Comparison of ENCODE assay signal across 8 cellular contexts in the genomic region with DNA sequence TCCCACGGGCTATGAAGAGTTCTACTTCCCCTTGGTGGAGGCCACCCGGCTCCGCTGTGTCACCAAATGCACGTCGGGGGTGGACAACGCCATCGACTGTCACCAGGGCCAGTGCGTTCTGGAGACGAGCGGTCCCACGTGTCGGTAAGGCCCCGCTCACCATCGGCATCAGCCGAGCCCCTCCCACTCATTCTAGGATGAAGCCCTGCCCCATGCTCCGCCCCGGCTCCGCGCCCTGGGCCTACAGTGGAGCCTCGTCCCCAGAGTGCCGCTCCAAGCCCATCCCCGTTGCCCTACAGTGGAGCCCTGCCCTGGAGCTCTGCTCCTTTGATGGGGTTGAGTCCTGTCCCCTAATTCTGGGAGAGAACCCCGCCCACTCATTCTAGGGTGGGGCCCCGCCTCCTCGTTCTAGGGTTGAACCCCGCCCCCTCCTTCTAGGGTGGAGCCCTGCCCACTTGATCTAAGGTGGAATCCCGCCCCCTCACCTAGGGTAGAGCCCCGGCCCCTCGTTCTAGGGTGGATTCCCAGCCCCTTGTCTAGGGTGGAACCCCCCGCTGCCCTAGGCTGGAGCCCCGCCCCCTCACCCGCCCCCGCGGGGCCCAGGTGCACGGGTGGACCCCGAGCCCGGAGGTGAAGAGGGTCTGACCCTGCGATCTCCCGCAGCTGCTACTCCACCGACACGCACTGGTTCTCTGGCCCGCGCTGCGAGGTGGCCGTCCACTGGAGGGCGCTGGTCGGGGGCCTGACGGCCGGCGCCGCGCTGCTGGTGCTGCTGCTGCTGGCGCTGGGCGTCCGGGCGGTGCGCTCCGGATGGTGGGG. TPM values are rescaled to one million over a fixed set of nuclear protein-coding genes. Genes with fewer than 3 reads are reported as not detected.
A peak's percentile ranks its signal among the peaks of the same experiment; 100 is the strongest.
DNase-seq lines count a peak whose midpoint lies in the region; ATAC-seq, FAIRE-seq and TF ChIP-seq lines count a peak whose summit lies in the region.

No MANE protein-coding gene starts in this region.

- H3K36me3 ChIP-seq in H1 (ENCODE audit: control insufficient read depth in 2 of 4, insufficient read depth in 4 of 4, low read length in 3 of 4) (no peaks in the 10 kb centered on the region), muscle layer of duodenum (ENCODE audit: control insufficient read depth in 1 of 2, insufficient read depth in 2 of 2, low read length in 2 of 2) (no peaks in the 10 kb centered on the region)

- peak overlapping the region; percentile 79 for H3K18ac ChIP-seq in H1 (ENCODE audit: extremely low read depth, low read length)

- peaks cover 8% of the 10 kb centered on the region for H3K4me1 Mint-ChIP-seq in activated CD4-positive, alpha-beta T cell treated with anti-CD3 and anti-CD28 coated beads, Interleukin-2, amount 10 ng/mL, durations not matched to agents 24 days and 14 days

- H3K4me2 ChIP-seq in H1 (ENCODE audit: insufficient read depth in 1 of 2, low read depth in 2 of 2, low read length in 2 of 2) = peak overlapping the region; percentile 65 to 88

- peak overlapping the region; percentile 43 for H3K56ac ChIP-seq in H1 (replicated peaks; ENCODE audit: insufficient read length, low read depth, low read length)

- peak overlapping the region; percentile 76; the same call in 1 of the 2 replicates for H4K8ac ChIP-seq in H1 (ENCODE audit: extremely low read depth, insufficient read depth, low read length)

- ATAC-seq in HG03196 (IDR thresholded peaks at IDR 0.05; ENCODE audit: unreplicated experiment) (peak; percentile 56), GM19023 (IDR thresholded peaks at IDR 0.05; ENCODE audit: unreplicated experiment) (no peak), HG03039 (IDR thresholded peaks at IDR 0.05; ENCODE audit: unreplicated experiment) (no peak)

- no peak for TF ChIP-seq POLR2A in H1 (IDR thresholded peaks at IDR 0.05; ENCODE audit: control extremely low read depth in 1 of 2, low read depth in 2 of 2, low read length in 2 of 2)

- no peaks in the 10 kb centered on the region for H3K79me2 ChIP-seq in H1 (ENCODE audit: control insufficient read depth in 1 of 2, insufficient read depth in 2 of 2, low read length in 2 of 2)

- peak; percentile 77 for DNase-seq in D721Med (ENCODE audit: insufficient read length, low spot score)
- DNase-seq in activated CD4-positive, alpha-beta T cell treated with anti-CD3 and anti-CD28 coated beads, Interleukin-2, amount 10 ng/mL, durations not matched to agents 24 days and 14 days = peak; percentile 93
- DNase-seq in H1 (ENCODE audit: low read depth in 1 of 2, low spot score in 2 of 2) = peak; percentile 97 to 100
- DNase-seq in stimulated activated CD8-positive, alpha-beta memory T cell treated with anti-CD3 and anti-CD28 coated beads, Interleukin-7, amount 100 ng/mL, for 48 hours (ENCODE audit: extremely low read depth in 1 of 2, low read depth in 1 of 2) = peak; percentile 65

- WGBS in H1 (ENCODE audit: extremely low coverage in 1 of 2, insufficient coverage in 1 of 2, insufficient read length in 1 of 2, insufficient replicate concordance in 2 of 2, low coverage in 1 of 2, low lambda C conversion rate in 2 of 2, missing lambda C conversion rate in 1 of 2), 2 experiments = 2% methylated on average over 56 of the region's 58 CpGs; no CpG with 5 or more reads in 1 of the 2 experiments

- H3K4me3 ChIP-seq in H1 (ENCODE audit: extremely low read depth in 1 of 4, insufficient read depth in 2 of 4, low read depth in 3 of 4, low read length in 4 of 4) (peak overlapping the region; percentile 36 to 79 (median 60)), muscle layer of duodenum (ENCODE audit: low read depth in 1 of 2, low read length in 2 of 2) (peak overlapping the region; percentile 52 to 62)

- peaks cover 3 to 18% (median 14%) of the 10 kb centered on the region in 4 experiments for H3K27me3 ChIP-seq in H1 (replicated peaks in 1 of 4; ENCODE audit: control insufficient read depth in 3 of 4, extremely low read depth in 1 of 4, insufficient read depth in 3 of 4, low read length in 3 of 4)
- H3K27me3 ChIP-seq in muscle layer of duodenum (ENCODE audit: low read depth, low read length) = peaks cover 42% of the 10 kb centered on the region

- H2AFZ ChIP-seq in H1 (ENCODE audit: low read length) = peak overlapping the region; percentile 64; the same call in 1 of the 2 replicates

- H2BK120ac ChIP-seq in H1 (replicated peaks; ENCODE audit: low read depth, low read length) = no peak overlapping the region

- TF ChIP-seq CTCF in D721Med (IDR thresholded peaks at IDR 0.05; ENCODE audit: insufficient read depth, missing control alignments) = peak; percentile 85
- peak in 2 of 3 experiments; percentile 96 to 98; a peak in 3 of 4 replicates for TF ChIP-seq CTCF in H1 (IDR thresholded peaks at IDR 0.05; ENCODE audit: control extremely low read depth in 1 of 3, insufficient read depth in 1 of 3, low read depth in 1 of 3, low read length in 3 of 3)

- POLR2A ChIA-PET in H1 (lab: Charles Lee; ENCODE audit: partially characterized antibody) = interaction anchor here (0.8 to 2.6 kb wide), 4 partner anchors 11 to 75 kb away, joined by 3 to 15 read pairs (median 7); a partner anchor contains a TSS

- H3K27me3 Mint-ChIP-seq in activated CD4-positive, alpha-beta T cell treated with anti-CD3 and anti-CD28 coated beads, Interleukin-2, amount 10 ng/mL, durations not matched to agents 24 days and 14 days = peaks cover 38% of the 10 kb centered on the region

- CTCF ChIA-PET in H1 (lab: Charles Lee; ENCODE audit: partially characterized antibody) = interaction anchor here (0.6 to 1.7 kb wide), 20 partner anchors 8 to 179 kb away, joined by 3 to 11 read pairs (median 4); a partner anchor contains a TSS

- H3K4me1 ChIP-seq in H1 (replicated peaks in 1 of 4; ENCODE audit: control insufficient read depth in 3 of 4, insufficient read depth in 4 of 4, low read length in 3 of 4) (peaks cover 4 to 32% (median 26%) of the 10 kb centered on the region in 4 experiments), muscle layer of duodenum (ENCODE audit: control insufficient read depth in 1 of 2, insufficient read depth in 2 of 2, low read length in 2 of 2) (peaks cover 0 to 18% of the 10 kb centered on the region in 2 donors)

- no peak overlapping the region for H2AK5ac ChIP-seq in H1 (ENCODE audit: low read depth, low read length)

- H3K9me3 Mint-ChIP-seq in activated CD4-positive, alpha-beta T cell treated with anti-CD3 and anti-CD28 coated beads, Interleukin-2, amount 10 ng/mL, durations not matched to agents 24 days and 14 days = no peaks in the 10 kb centered on the region

- peak overlapping the region; percentile 81; the same call in 1 of the 2 replicates for H2BK15ac ChIP-seq in H1 (ENCODE audit: low read length)

- intact Hi-C loops in activated CD4-positive, alpha-beta T cell treated with anti-CD3 and anti-CD28 coated beads, Interleukin-2, amount 10 ng/mL, durations not matched to agents 24 days and 14 days (cut with micrococcal nuclease) = loop anchor here (1.0 to 5.0 kb wide), 4 partner anchors 51 to 111 kb away; a partner anchor contains a TSS

- H3K14ac ChIP-seq in H1 (ENCODE audit: insufficient read length) = no peak overlapping the region

- peak; percentile 79 to 92 for TF ChIP-seq RAD21 in H1 (IDR thresholded peaks at IDR 0.05 in 1 of 2, conservative IDR thresholded peaks at IDR 0.05 in 1 of 2; ENCODE audit: low read depth in 2 of 2, low read length in 2 of 2)

- peak in 1 of 2 experiments; percentile 69; a peak in 1 of 3 replicates for TF ChIP-seq EP300 in H1 (IDR thresholded peaks at IDR 0.05; ENCODE audit: borderline replicate concordance in 1 of 2, low read depth in 2 of 2, low read length in 2 of 2)

- H3K79me1 ChIP-seq in H1 (ENCODE audit: low read depth, low read length) = no peaks in the 10 kb centered on the region

- H3K9ac ChIP-seq in H1 (replicated peaks in 1 of 4; ENCODE audit: extremely low read depth in 1 of 4, low read depth in 3 of 4, low read length in 3 of 4) = peak overlapping the region in 1 of 4 experiments; percentile 20; a peak in 2 of 7 replicates

- H3K4me3 Mint-ChIP-seq in activated CD4-positive, alpha-beta T cell treated with anti-CD3 and anti-CD28 coated beads, Interleukin-2, amount 10 ng/mL, durations not matched to agents 24 days and 14 days = peak overlapping the region; percentile 74

- H3K9me3 ChIP-seq in H1 (ENCODE audit: insufficient read depth in 2 of 2, low read depth in 1 of 2, low read length in 1 of 2) (no peaks in the 10 kb centered on the region), muscle layer of duodenum (ENCODE audit: control insufficient read depth in 1 of 2, low read length in 2 of 2) (no peaks in the 10 kb centered on the region)

- no peak overlapping the region for H3K27ac Mint-ChIP-seq in activated CD4-positive, alpha-beta T cell treated with anti-CD3 and anti-CD28 coated beads, Interleukin-2, amount 10 ng/mL, durations not matched to agents 24 days and 14 days

- peaks cover 2 to 7% of the 10 kb centered on the region in 2 experiments for H4K20me1 ChIP-seq in H1 (replicated peaks in 1 of 2; ENCODE audit: control insufficient read depth in 1 of 2, insufficient read depth in 2 of 2, low read length in 2 of 2)

- H4K91ac ChIP-seq in H1 (replicated peaks; ENCODE audit: insufficient read length, low read length) = peak overlapping the region; percentile 50

- H2BK12ac ChIP-seq in H1 (ENCODE audit: low read depth, low read length) = no peak overlapping the region

- peak overlapping the region; percentile 91; the same call in 1 of the 2 replicates for H2BK5ac ChIP-seq in H1 (ENCODE audit: low read depth, low read length)

- no peak overlapping the region for H3K27ac ChIP-seq in H1 (ENCODE audit: low read depth, low read length)
- H3K27ac ChIP-seq in muscle layer of duodenum (ENCODE audit: low read length) = no peak overlapping the region

- H4K5ac ChIP-seq in H1 (ENCODE audit: insufficient read length, low read depth, low read length) = no peak overlapping the region

- no peak for FAIRE-seq in D721Med (lab: Jason Lieb, UNC)
- FAIRE-seq in H1 (lab: Jason Lieb, UNC) = no peak

- no peak overlapping the region for H2BK20ac ChIP-seq in H1 (ENCODE audit: low read length)

- H3K23ac ChIP-seq in H1 (ENCODE audit: insufficient read length) = no peak overlapping the region

- peaks cover 9% of the 10 kb centered on the region; the same call in 1 of the 2 replicates for H3K23me2 ChIP-seq in H1 (ENCODE audit: low read depth, low read length)

- H3K36me3 Mint-ChIP-seq in activated CD4-positive, alpha-beta T cell treated with anti-CD3 and anti-CD28 coated beads, Interleukin-2, amount 10 ng/mL, durations not matched to agents 24 days and 14 days (ENCODE audit: low read depth) = no peaks in the 10 kb centered on the region

- no peak overlapping the region for H3K4ac ChIP-seq in H1 (replicated peaks; ENCODE audit: insufficient read length, low read depth, low read length)

RNA-seq across cellular contexts. Expression of a gene that starts 3.4 kb away (rescaled TPM):
- 0.76 and 1.5 TPM in 2 replicates for total RNA-seq in activated CD4-positive, alpha-beta T cell treated with anti-CD3 and anti-CD28 coated beads, Interleukin-2, amount 10 ng/mL, durations not matched to agents 24 days and 14 days
- 7.0 and 7.7 TPM in 2 replicates for total RNA-seq in H1 (2021; fragmentation: NEBNext Ultra II Directional; extraction: Animal tissue kit (Norgen Biotek cat#: 25700))
- polyA plus RNA-seq in H1 (2011; rRNA removed) = 13.5 and 16.2 TPM in 2 replicates
- polyA plus RNA-seq in H1 (2011; cell fraction: cytosol; rRNA removed) = 8.4 TPM
- polyA plus RNA-seq in H1 (2011; cell fraction: nucleus; rRNA removed) = 8.0 TPM
- 8.9 to 12.8 TPM (median 11.4 TPM) in 4 replicates for polyA plus RNA-seq in H1 (2012, experiment 1 of 2)
- 20.3 TPM for polyA plus RNA-seq in H1 (2012, experiment 2 of 2)
- polyA plus RNA-seq in H1 (2013, experiment 1 of 2) = 11.1 TPM
- polyA plus RNA-seq in H1 (2013, experiment 2 of 2) = 10.6 TPM
- polyA minus RNA-seq in H1 (2011; rRNA and poly(A)+ RNA removed) = 1.1 and 1.3 TPM in 2 replicates
- 2.6 TPM for polyA minus RNA-seq in H1 (2011; cell fraction: cytosol; rRNA and poly(A)+ RNA removed)
- polyA minus RNA-seq in H1 (2011; cell fraction: nucleus; rRNA and poly(A)+ RNA removed) = 2.5 TPM

RNA-seq across cellular contexts. Expression of a gene that starts 16.6 kb away (rescaled TPM):
- total RNA-seq in activated CD4-positive, alpha-beta T cell treated with anti-CD3 and anti-CD28 coated beads, Interleukin-2, amount 10 ng/mL, durations not matched to agents 24 days and 14 days = not detected in 2 replicates
- total RNA-seq in H1 (2021; fragmentation: NEBNext Ultra II Directional; extraction: Animal tissue kit (Norgen Biotek cat#: 25700)) = 43.9 and 44.6 TPM in 2 replicates
- polyA plus RNA-seq in H1 (2011; rRNA removed) = 15.4 and 27.2 TPM in 2 replicates
- 7.0 TPM for polyA plus RNA-seq in H1 (2011; cell fraction: cytosol; rRNA removed)
- polyA plus RNA-seq in H1 (2011; cell fraction: nucleus; rRNA removed) = 15.8 TPM
- polyA plus RNA-seq in H1 (2012, experiment 1 of 2) = 34.2 to 38.8 TPM (median 37.1 TPM) in 4 replicates
- 39.8 TPM for polyA plus RNA-seq in H1 (2012, experiment 2 of 2)
- 64.8 TPM for polyA plus RNA-seq in H1 (2013, experiment 1 of 2)
- polyA plus RNA-seq in H1 (2013, experiment 2 of 2) = 68.9 TPM
- polyA minus RNA-seq in H1 (2011; rRNA and poly(A)+ RNA removed) = 5.2 and 12.2 TPM in 2 replicates
- 13.4 TPM for polyA minus RNA-seq in H1 (2011; cell fraction: cytosol; rRNA and poly(A)+ RNA removed)
- polyA minus RNA-seq in H1 (2011; cell fraction: nucleus; rRNA and poly(A)+ RNA removed) = 7.9 TPM

RNA-seq across cellular contexts. Expression of a gene that starts 53.9 kb away (rescaled TPM):
- not detected in 2 replicates for total RNA-seq in activated CD4-positive, alpha-beta T cell treated with anti-CD3 and anti-CD28 coated beads, Interleukin-2, amount 10 ng/mL, durations not matched to agents 24 days and 14 days
- not detected in 2 replicates for total RNA-seq in H1 (2021; fragmentation: NEBNext Ultra II Directional; extraction: Animal tissue kit (Norgen Biotek cat#: 25700))
- 0.02 TPM in 2 replicates for polyA plus RNA-seq in H1 (2011; rRNA removed)
- under 0.01 TPM for polyA plus RNA-seq in H1 (2011; cell fraction: cytosol; rRNA removed)
- 0.01 TPM for polyA plus RNA-seq in H1 (2011; cell fraction: nucleus; rRNA removed)
- not detected in 4 replicates for polyA plus RNA-seq in H1 (2012, experiment 1 of 2)
- not detected for polyA plus RNA-seq in H1 (2012, experiment 2 of 2)
- under 0.01 TPM for polyA plus RNA-seq in H1 (2013, experiment 1 of 2)
- polyA plus RNA-seq in H1 (2013, experiment 2 of 2) = under 0.01 TPM
- 0.03 and 0.05 TPM in 2 replicates for polyA minus RNA-seq in H1 (2011; rRNA and poly(A)+ RNA removed)
- polyA minus RNA-seq in H1 (2011; cell fraction: cytosol; rRNA and poly(A)+ RNA removed) = not detected
- polyA minus RNA-seq in H1 (2011; cell fraction: nucleus; rRNA and poly(A)+ RNA removed) = 0.10 TPM

Comparison
In these comparisons a context has a peak if more than half of its experiments do, and no peak if none do; other contexts are left out.
1. RNA of a gene that starts 16.6 kb away (total RNA-seq): 43.9 to 44.6 TPM in H1; not detected in activated CD4-positive, alpha-beta T cell treated with anti-CD3 and anti-CD28 coated beads, Interleukin-2, amount 10 ng/mL, durations not matched to agents 24 days and 14 days; every median in the first group is over 10 times any median in the second.
2. Peak in every context shown above with its lines, with median percentiles within 50 percentile points of each other: DNase-seq.